In the genomic region with DNA sequence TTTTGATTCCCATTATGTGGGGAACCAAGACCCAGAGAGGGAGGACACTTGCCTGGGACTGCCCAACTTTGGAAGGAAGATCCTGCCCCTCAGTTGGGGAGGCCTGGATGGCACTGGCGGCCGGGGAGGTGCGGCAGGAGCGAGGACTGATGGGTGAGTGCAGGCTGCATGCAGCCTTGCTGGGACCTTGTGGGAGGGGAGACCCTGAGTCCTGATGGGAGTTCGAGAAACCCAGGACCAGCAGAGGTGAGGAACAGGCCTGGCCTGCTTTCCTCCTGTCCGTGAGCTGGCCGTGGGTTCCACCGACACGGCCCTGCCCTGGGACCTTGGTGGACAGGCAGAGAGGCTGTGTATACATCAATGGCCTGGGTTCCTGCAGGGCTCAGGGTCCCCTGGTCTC, we compare ENCODE assay signal across 19 cellular contexts. TPM values are rescaled to one million over a fixed set of nuclear protein-coding genes. Genes with fewer than 3 reads are reported as not detected.
"Had no signal": no experiment of that assay in that cellular context is flagged by ENCODE, and none has a peak within 500 bp of the region (broad histone marks: within the 10 kb centered on the region; RNA-seq: fewer than 3 reads in every experiment).

No MANE protein-coding gene starts in this region.

- ATAC-seq: activated CD8-positive, alpha-beta memory T cell treated with anti-CD3 and anti-CD28 coated beads, Interleukin-2, amount 10 ng/mL, durations not matched to agents 7 days and 5 days; gastroesophageal sphincter; heart right ventricle; lower lobe of right lung had no signal

- H3K9me3 ChIP-seq: gastroesophageal sphincter, lower lobe of right lung, suprapubic skin, transverse colon had no signal

- H3K27ac ChIP-seq: brain microvascular endothelial cell, esophagus muscularis mucosa, gastroesophageal sphincter, heart right ventricle, lower lobe of right lung, suprapubic skin, transverse colon had no signal

- H3K36me3 ChIP-seq: brain microvascular endothelial cell, heart right ventricle, lower lobe of right lung, suprapubic skin, transverse colon had no signal

- DNase-seq: activated CD4-positive, alpha-beta T cell treated with anti-CD3 and anti-CD28 coated beads for 1 hour; activated CD4-positive, alpha-beta T cell treated with anti-CD3 and anti-CD28 coated beads, Interleukin-2, amount 50 U/mL, for 48 hours; activated CD8-positive, alpha-beta memory T cell treated with anti-CD3 and anti-CD28 coated beads, Interleukin-2, amount 10 ng/mL, durations not matched to agents 7 days and 5 days; aorta; brain microvascular endothelial cell; cerebellar nuclear complex; cortex of kidney; effector CD4-positive, alpha-beta T cell; heart right ventricle; immature natural killer cell; lower lobe of right lung; occipital lobe; stimulated activated CD4-positive, alpha-beta T cell treated with anti-CD3 and anti-CD28 coated beads, Interleukin-2, amount 100 ng/mL, for 24 hours; T-helper 1 cell; T1000; transverse colon had no signal

- H3K27me3 ChIP-seq: brain microvascular endothelial cell, esophagus muscularis mucosa, gastroesophageal sphincter, heart right ventricle, suprapubic skin, transverse colon had no signal

- H3K4me3 ChIP-seq: esophagus muscularis mucosa, gastroesophageal sphincter, heart right ventricle, lower lobe of right lung, suprapubic skin, transverse colon had no signal

RNA-seq across cellular contexts. Expression of gene SMIM38, which starts 19.3 kb away (rescaled TPM):
- total RNA-seq: lower lobe of right lung had no signal
